Comparison of ENCODE assay signal across 9 cellular contexts in the genomic region with DNA sequence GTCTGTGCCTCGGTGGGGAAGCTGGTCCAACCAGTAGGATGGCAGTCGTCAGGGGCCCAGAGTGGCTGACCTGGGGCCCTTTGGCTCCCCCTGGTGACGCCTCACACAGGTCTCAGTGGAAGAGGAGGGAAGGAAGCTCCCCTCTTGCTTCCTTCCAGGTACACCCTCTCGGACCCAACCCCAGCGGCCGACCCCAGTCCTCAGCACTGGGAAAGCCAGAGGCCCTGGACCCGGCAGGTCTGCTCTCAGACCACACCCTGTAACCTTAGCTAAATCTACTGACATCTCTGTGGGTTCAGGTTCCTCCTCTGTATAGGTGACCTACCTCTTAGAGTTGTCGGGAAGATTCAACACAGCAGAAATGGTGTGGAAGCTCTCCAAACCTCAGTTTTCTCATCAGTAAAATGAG. TPM values are rescaled to one million over a fixed set of nuclear protein-coding genes. Genes with fewer than 3 reads are reported as not detected.
DNase-seq lines count a peak whose midpoint lies in the region; ATAC-seq, FAIRE-seq and TF ChIP-seq lines count a peak whose summit lies in the region.
"Had no signal": no experiment of that assay in that cellular context is flagged by ENCODE, and none has a peak within 500 bp of the region (broad histone marks: within the 10 kb centered on the region; RNA-seq: fewer than 3 reads in every experiment).

No MANE protein-coding gene starts in this region.

- no peak overlapping the region for H3K4me3 ChIP-seq in cardiac fibroblast (replicated peaks in 1 of 2; ENCODE audit: low read depth in 2 of 2, low read length in 2 of 2)
- no peak overlapping the region for H3K4me3 ChIP-seq in HepG2 (replicated peaks in 1 of 3; ENCODE audit: insufficient read depth in 1 of 3, low read depth in 2 of 3, low read length in 3 of 3)

- no peaks in the 10 kb centered on the region for H3K36me3 ChIP-seq in HepG2 (replicated peaks in 1 of 2; ENCODE audit: control insufficient read depth in 1 of 2, insufficient read depth in 2 of 2, low read length in 2 of 2)

- H3K9ac ChIP-seq in HepG2 (ENCODE audit: insufficient read depth, low read depth, low read length), result no peak overlapping the region

- H2AFZ ChIP-seq in HepG2 (ENCODE audit: low read length), result no peak overlapping the region

- POLR2A ChIA-PET in activated B cell treated with CpG ODN at 0.5 μM for 24 hours (lab: Charles Lee), result no interaction called here
- POLR2A ChIA-PET in HepG2 (lab: Yijun Ruan, JAX), result no interaction called here

- no peaks in the 10 kb centered on the region for H3K9me3 ChIP-seq in HepG2 (ENCODE audit: low read length)

- ATAC-seq in activated B cell treated with CpG ODN at 0.5 μM for 24 hours (ENCODE audit: low read depth) (peak; percentile 45), HepG2 (peak; percentile 81), GM21528 (IDR thresholded peaks at IDR 0.05; ENCODE audit: low FRiP score, unreplicated experiment) (no peak), GM18520 (IDR thresholded peaks at IDR 0.05; ENCODE audit: unreplicated experiment) (no peak)

- TF ChIP-seq POLR2A in HepG2 (IDR thresholded peaks at IDR 0.05; ENCODE audit: insufficient read depth in 1 of 2, low read depth in 2 of 2, low read length in 2 of 2), result no peak

- TF ChIP-seq RAD21 in HepG2 (CRISPR knock-in tag; IDR thresholded peaks at IDR 0.05), result peak; percentile 67; the same call in 1 of the 2 replicates

- no peaks in the 10 kb centered on the region for H3K79me2 ChIP-seq in HepG2 (ENCODE audit: insufficient read depth, low read length)

- H3K27me3 ChIP-seq in HepG2 (ENCODE audit: control insufficient read depth in 1 of 2, insufficient read depth in 2 of 2, low read length in 2 of 2), result peaks cover 4 to 21% of the 10 kb centered on the region in 2 experiments

- H3K36me3 Mint-ChIP-seq in activated B cell treated with CpG ODN at 0.5 μM for 24 hours (ENCODE audit: low read depth), result no peaks in the 10 kb centered on the region

- peak; percentile 61 for FAIRE-seq in HepG2 (lab: Jason Lieb, UNC)
- FAIRE-seq: colon had no signal

- peaks cover 11% of the 10 kb centered on the region for H3K4me1 Mint-ChIP-seq in activated B cell treated with CpG ODN at 0.5 μM for 24 hours

- in situ Hi-C loops in HepG2 (cut with HindIII; ENCODE audit: extremely low pct_ligation_motif_present, low pct_unique_long_range_greater_than_20kb), result loop anchor here (5.0 to 10.0 kb wide), 2 partner anchors 74 to 112 kb away; no protein-coding TSS in a partner anchor

- H3K27ac Mint-ChIP-seq in activated B cell treated with CpG ODN at 0.5 μM for 24 hours, result no peak overlapping the region

- no peaks in the 10 kb centered on the region for H3K9me3 Mint-ChIP-seq in activated B cell treated with CpG ODN at 0.5 μM for 24 hours

- CTCF ChIA-PET in activated B cell treated with CpG ODN at 0.5 μM for 24 hours (lab: Charles Lee), result interaction anchor here (0.8 to 3.2 kb wide), 13 partner anchors 15 to 363 kb away, joined by 3 to 45 read pairs (median 4); partner anchors contain the start of gene TTLL12
- CTCF ChIA-PET in HepG2 (lab: Yijun Ruan, JAX; ENCODE audit: low intra/inter-chr PET ratio, low total read pairs), result interaction anchor here (1.3 to 2.2 kb wide), 3 partner anchors 39 to 115 kb away, joined by 4 to 32 read pairs (median 21); no protein-coding TSS in a partner anchor

- no TSS peak for BruUV-seq in HepG2 (replicated peaks; lab: Mats Ljungman, UMichigan)

- peaks cover 2% of the 10 kb centered on the region; the same call in 1 of the 2 replicates for H4K20me1 ChIP-seq in HepG2 (ENCODE audit: insufficient read depth, low read length)

- 25% methylated on average over 4 of the region's 8 CpGs for WGBS in HepG2 (ENCODE audit: low lambda C conversion rate)

- H3K4me1 ChIP-seq in HepG2 (ENCODE audit: insufficient read depth, low read length), result peaks cover 26% of the 10 kb centered on the region

- peak; percentile 61 for DNase-seq in GM03348 (ENCODE audit: low spot score)
- peak; percentile 56 for DNase-seq in MV-4-11 (lab: John Stamatoyannopoulos, UW)
- peak; percentile 44 for DNase-seq in activated B cell treated with CpG ODN at 0.5 μM for 24 hours
- peak; percentile 30 to 31 for DNase-seq in cardiac fibroblast (ENCODE audit: low read depth in 2 of 2)
- peak; percentile 30 for DNase-seq in HepG2 (ENCODE audit: low spot score)
- peak; percentile 49 for DNase-seq in stimulated activated CD8-positive, alpha-beta memory T cell treated with anti-CD3 and anti-CD28 coated beads, Interleukin-15, amount 100 ng/mL, for 1 hour (ENCODE audit: low read depth)

- TF ChIP-seq EP300 in HepG2 (IDR thresholded peaks at IDR 0.05; ENCODE audit: low read depth in 2 of 2, low read length in 2 of 2) (no peak), HepG2 (CRISPR knock-in tag; IDR thresholded peaks at IDR 0.05; ENCODE audit: borderline replicate concordance) (no peak)

- H3K27me3 Mint-ChIP-seq in activated B cell treated with CpG ODN at 0.5 μM for 24 hours, result peaks cover 42% of the 10 kb centered on the region

- H3K27ac ChIP-seq in HepG2 (ENCODE audit: extremely low read length, insufficient read depth, low read length), result no peak overlapping the region

- intact Hi-C loops in activated B cell treated with CpG ODN at 0.5 μM for 24 hours (cut with micrococcal nuclease) (loop anchor here (1.0 kb wide), 2 partner anchors 72 to 115 kb away; no protein-coding TSS in a partner anchor), HepG2 (cut with micrococcal nuclease; ENCODE audit: unreplicated experiment) (loop anchor here (1.0 to 5.0 kb wide), 3 partner anchors 39 to 114 kb away; no protein-coding TSS in a partner anchor)

- TF ChIP-seq CTCF in activated B cell treated with CpG ODN at 0.5 μM for 24 hours (IDR thresholded peaks at IDR 0.05) (no peak), cardiac fibroblast (IDR thresholded peaks at IDR 0.05; ENCODE audit: low read depth, low read length) (peak; percentile 72), HepG2 (CRISPR knock-in tag; IDR thresholded peaks at IDR 0.05) (peak; percentile 83)

- H3K4me3 Mint-ChIP-seq in activated B cell treated with CpG ODN at 0.5 μM for 24 hours, result no peak overlapping the region

- no peak overlapping the region for H3K4me2 ChIP-seq in HepG2 (ENCODE audit: low read depth, low read length)

TF ChIP-seq in HepG2, 621 proteins besides CTCF, POLR2A, EP300 and RAD21 (continues in another document):
- TF ChIP-seq ZNF839 (CRISPR knock-in tag; IDR thresholded peaks at IDR 0.05; ENCODE audit: borderline replicate concordance) (no peak), ZNF33B (CRISPR knock-in tag; IDR thresholded peaks at IDR 0.05) (no peak), NFE2L1 (CRISPR knock-in tag; IDR thresholded peaks at IDR 0.05; ENCODE audit: borderline replicate concordance) (no peak), HNF4G (IDR thresholded peaks at IDR 0.05; ENCODE audit: borderline replicate concordance, low read depth, low read length) (no peak), HNF4G (CRISPR knock-in tag; IDR thresholded peaks at IDR 0.05; ENCODE audit: borderline replicate concordance, low read depth) (no peak), XRCC5 (optimal IDR thresholded peaks at IDR 0.05; ENCODE audit: low read length) (peak; percentile 72), CBX2 (IDR thresholded peaks at IDR 0.05; ENCODE audit: low read depth, low read length) (no peak), CBX2 (CRISPR knock-in tag; IDR thresholded peaks at IDR 0.05; ENCODE audit: low read depth) (no peak)
- TF ChIP-seq, protein P1, sequence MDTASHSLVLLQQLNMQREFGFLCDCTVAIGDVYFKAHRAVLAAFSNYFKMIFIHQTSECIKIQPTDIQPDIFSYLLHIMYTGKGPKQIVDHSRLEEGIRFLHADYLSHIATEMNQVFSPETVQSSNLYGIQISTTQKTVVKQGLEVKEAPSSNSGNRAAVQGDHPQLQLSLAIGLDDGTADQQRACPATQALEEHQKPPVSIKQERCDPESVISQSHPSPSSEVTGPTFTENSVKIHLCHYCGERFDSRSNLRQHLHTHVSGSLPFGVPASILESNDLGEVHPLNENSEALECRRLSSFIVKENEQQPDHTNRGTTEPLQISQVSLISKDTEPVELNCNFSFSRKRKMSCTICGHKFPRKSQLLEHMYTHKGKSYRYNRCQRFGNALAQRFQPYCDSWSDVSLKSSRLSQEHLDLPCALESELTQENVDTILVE (CRISPR knock-in tag; IDR thresholded peaks at IDR 0.05), result 0 out of 2 replicates have a peak, but pooled peaks have one; percentile 19

RNA-seq across cellular contexts. Expression of gene SCUBE1, which starts 3.4 kb away (rescaled TPM):
- total RNA-seq in activated B cell treated with CpG ODN at 0.5 μM for 24 hours (0.12 TPM in 1 of 2 replicates, not detected in the other), HepG2 (2016; rRNA removed; fragmentation: Illumina TruSeq; extraction: Trizol) (under 0.01 TPM in 1 of 2 replicates, not detected in the other)
- total RNA-seq in HepG2 (2016; cell fraction: cytosol; rRNA removed; fragmentation: Illumina TruSeq; extraction: Trizol; ENCODE audit: low read depth), result not detected in 2 replicates
- total RNA-seq in HepG2 (2016; cell fraction: insoluble cytoplasmic fraction; rRNA removed; fragmentation: Illumina TruSeq; extraction: Trizol), result under 0.01 and 0.06 TPM in 2 replicates
- total RNA-seq in HepG2 (2016; cell fraction: membrane; rRNA removed; fragmentation: Illumina TruSeq; extraction: Trizol), result 0.06 TPM in 1 of 2 replicates, not detected in the other
- not detected in 2 replicates for total RNA-seq in HepG2 (2016; cell fraction: nucleus; rRNA removed; fragmentation: Illumina TruSeq; extraction: Trizol)
- 0.04 and 0.05 TPM in 2 replicates for polyA plus RNA-seq in HepG2 (2011; rRNA removed)
- 0.05 TPM in 1 of 2 replicates, not detected in the other for polyA plus RNA-seq in HepG2 (2011; cell fraction: cytosol; rRNA removed)
- 0.02 and 0.09 TPM in 2 replicates for polyA plus RNA-seq in HepG2 (2011; cell fraction: nucleus; rRNA removed)
- polyA plus RNA-seq in HepG2 (2012), result not detected in 2 replicates
- polyA plus RNA-seq in HepG2 (2016; cell fraction: cytosol; fragmentation: Illumina TruSeq; extraction: Trizol; ENCODE audit: low read depth), result not detected in 2 replicates
- polyA plus RNA-seq in HepG2 (2016; cell fraction: insoluble cytoplasmic fraction; fragmentation: Illumina TruSeq; extraction: Trizol; ENCODE audit: low read depth), result not detected in 2 replicates
- polyA plus RNA-seq in HepG2 (2016; cell fraction: membrane; fragmentation: Illumina TruSeq; extraction: Trizol; ENCODE audit: low read depth), result not detected in 2 replicates
- not detected in 2 replicates for polyA plus RNA-seq in HepG2 (2016; cell fraction: nucleus; fragmentation: Illumina TruSeq; extraction: Trizol; ENCODE audit: insufficient read depth, low read depth)
- not detected in 2 replicates for polyA minus RNA-seq in HepG2 (2011; rRNA and poly(A)+ RNA removed; ENCODE audit: low replicate concordance)
- polyA minus RNA-seq in HepG2 (2011; cell fraction: cytosol; rRNA and poly(A)+ RNA removed), result not detected in 2 replicates
- not detected in 2 replicates for polyA minus RNA-seq in HepG2 (2011; cell fraction: nucleus; rRNA and poly(A)+ RNA removed)

Comparison
In these comparisons a context has a peak if more than half of its experiments do, and no peak if none do; other contexts are left out.
1. ATAC-seq: peak in activated B cell treated with CpG ODN at 0.5 μM for 24 hours (single experiment) and HepG2 (single experiment); none in GM21528 (single experiment) and GM18520 (single experiment).
2. Peak in every context shown above with its lines, with median percentiles within 50 percentile points of each other: DNase-seq.